In the genomic region with DNA sequence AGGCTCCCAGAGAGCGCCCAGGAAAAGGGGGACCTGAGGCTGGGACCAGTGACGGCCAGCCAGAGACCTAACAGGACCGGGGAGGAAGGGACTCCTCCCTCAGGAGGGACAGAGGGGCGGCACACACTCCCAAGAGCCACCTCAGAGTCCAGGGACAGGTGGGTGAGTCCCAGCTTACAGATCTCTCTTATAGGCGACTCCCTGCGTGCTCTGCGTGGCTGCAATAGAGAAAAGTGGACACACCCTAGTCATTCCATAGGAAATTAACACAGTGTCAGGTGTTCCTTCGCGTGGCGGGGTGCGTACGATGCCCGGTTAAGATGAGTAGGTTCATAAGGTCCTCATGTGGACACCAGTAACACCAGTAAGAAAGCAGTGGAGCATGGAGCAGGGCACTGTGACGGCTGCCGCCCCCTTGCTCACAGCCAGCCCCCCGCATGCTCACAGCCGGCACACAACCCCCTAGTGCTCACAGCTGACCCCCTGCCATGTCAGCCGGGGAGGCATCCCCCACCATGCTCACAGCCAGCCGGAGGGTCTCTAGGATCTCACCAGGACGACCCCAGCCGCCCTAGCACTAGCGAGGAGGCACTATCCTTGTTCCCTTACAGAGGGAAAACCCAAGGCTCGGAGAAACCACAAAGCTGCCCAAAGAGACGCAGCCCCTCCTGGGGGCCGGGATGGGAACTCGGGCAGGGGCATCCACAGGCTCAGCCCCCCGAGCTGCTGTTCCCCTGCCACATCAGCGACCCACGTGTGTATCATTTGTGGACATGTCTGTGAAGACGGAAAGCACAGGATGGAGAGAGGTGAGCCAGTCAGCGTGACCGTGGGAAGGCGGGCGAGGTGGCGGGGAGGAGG, we compare ENCODE assay signal across 19 cellular contexts.
DNase-seq lines count a peak whose midpoint lies in the region; ATAC-seq and TF ChIP-seq lines count a peak whose summit lies in the region.
"Had no signal": no experiment of that assay in that cellular context is flagged by ENCODE, and none has a peak within 500 bp of the region (broad histone marks: within the 10 kb centered on the region; RNA-seq: fewer than 3 reads in every experiment).

No MANE protein-coding gene starts in this region.

- peak in 4 of 5 donors; percentile 3 to 39 (median 13) for DNase-seq in heart left ventricle
- DNase-seq in heart right ventricle = no peak
- peak; percentile 34 for DNase-seq in left lobe of liver (ENCODE audit: low spot score)
- DNase-seq in trophoblast cell = no peak
- no peak for DNase-seq in NCI-H187 treated with DMSO at 0.1 percent for 48 hours (lab: John Stamatoyannopoulos, UW)
- no peak for DNase-seq in activated T-cell treated with anti-CD3 and anti-CD28 coated beads for 4 hours
- no peak for DNase-seq in activated CD4-positive, alpha-beta T cell treated with anti-CD3 and anti-CD28 coated beads for 48 hours
- DNase-seq: activated CD4-positive, alpha-beta T cell treated with anti-CD3 and anti-CD28 coated beads, Interleukin-2, amount 50 U/mL, for 1 hour; activated gamma-delta T cell; amygdala; CD4-positive, CD25-positive, alpha-beta regulatory T cell; dermis blood vessel endothelial cell; HCEC 1CT; NCI-H2171; nucleus accumbens; stimulated activated naive CD8-positive, alpha-beta T cell treated with anti-CD3 and anti-CD28 coated beads, Interleukin-15, amount 100 ng/mL, for 72 hours had no signal

- no peak overlapping the region for H2BK120ac ChIP-seq in trophoblast cell (ENCODE audit: insufficient read depth, low read length, poor library complexity)

- H4K91ac ChIP-seq in trophoblast cell (ENCODE audit: low read depth, low read length) = no peak overlapping the region

- no peak overlapping the region for H3K4me3 ChIP-seq in heart left ventricle
- H3K4me3 ChIP-seq in heart right ventricle = no peak overlapping the region
- peak overlapping the region; percentile 37 for H3K4me3 ChIP-seq in trophoblast cell (ENCODE audit: low read depth, low read length)
- H3K4me3 ChIP-seq: left lung, SJCRH30 had no signal

- no peak overlapping the region for H3K4ac ChIP-seq in trophoblast cell (ENCODE audit: low read depth, low read length)

- no peaks in the 10 kb centered on the region for H3K36me3 ChIP-seq in heart left ventricle
- no peaks in the 10 kb centered on the region for H3K36me3 ChIP-seq in heart right ventricle
- H3K36me3 ChIP-seq in trophoblast cell (ENCODE audit: control insufficient read depth in 1 of 2, insufficient read depth in 2 of 2, low read length in 2 of 2) = no peaks in the 10 kb centered on the region
- H3K36me3 ChIP-seq: left lung, SJCRH30 had no signal

- H3K79me2 ChIP-seq in trophoblast cell (ENCODE audit: control insufficient read depth, insufficient read depth, low read length, poor library complexity) = no peaks in the 10 kb centered on the region

- H3K18ac ChIP-seq in trophoblast cell (ENCODE audit: low read length) = no peak overlapping the region

- H3K27me3 ChIP-seq in heart left ventricle (no peaks in the 10 kb centered on the region), heart right ventricle (no peaks in the 10 kb centered on the region), trophoblast cell (ENCODE audit: insufficient read depth, low read length) (no peaks in the 10 kb centered on the region)
- H3K27me3 ChIP-seq: left lung, SJCRH30 had no signal

- H2AFZ ChIP-seq in trophoblast cell (ENCODE audit: insufficient read depth, low read length, poor library complexity) = no peak overlapping the region

- intact Hi-C loops in heart left ventricle (cut with DNase I) = no loop called here
- intact Hi-C loops in heart right ventricle (cut with DNase I) = no loop called here

- H3K23ac ChIP-seq in trophoblast cell (ENCODE audit: low read length) = no peak overlapping the region

- no peak overlapping the region for H4K8ac ChIP-seq in trophoblast cell (ENCODE audit: low read depth, low read length)

- no peak overlapping the region for H2BK5ac ChIP-seq in trophoblast cell (ENCODE audit: low read depth, low read length, poor library complexity)

- TF ChIP-seq POLR2A in heart left ventricle (IDR thresholded peaks at IDR 0.05) = no peak

- no peak overlapping the region for H3K9ac ChIP-seq in trophoblast cell (ENCODE audit: low read length)

- H3K9me3 ChIP-seq in heart left ventricle = peaks cover 0 to 23% (median 14%) of the 10 kb centered on the region in 12 donors
- peaks cover 0 to 30% (median 17%) of the 10 kb centered on the region in 11 donors for H3K9me3 ChIP-seq in heart right ventricle
- peaks cover 51% of the 10 kb centered on the region for H3K9me3 ChIP-seq in trophoblast cell (ENCODE audit: insufficient read depth, low read depth, low read length)
- H3K9me3 ChIP-seq: SJCRH30 had no signal

- H3K4me1 ChIP-seq in heart left ventricle (no peaks in the 10 kb centered on the region), heart right ventricle (no peaks in the 10 kb centered on the region), trophoblast cell (ENCODE audit: control insufficient read depth in 1 of 2, insufficient read depth in 2 of 2, low read length in 2 of 2) (no peaks in the 10 kb centered on the region)
- H3K4me1 ChIP-seq: left lung, SJCRH30 had no signal

- WGBS in heart left ventricle, 4 donors = 88 to 90% (median 89%) methylated on average over 34 to 35 of the region's 35 CpGs
- 88 to 89% methylated on average over 35 of the region's 35 CpGs for WGBS in heart right ventricle, 2 donors
- WGBS in trophoblast cell (ENCODE audit: extremely low coverage, insufficient coverage, insufficient read length) = no CpG with 5 or more reads among the region's 35 CpGs

- ATAC-seq in heart left ventricle = no peak
- ATAC-seq in heart right ventricle = no peak
- no peak for ATAC-seq in left lobe of liver
- ATAC-seq: left lung; Panc1; stimulated activated naive CD8-positive, alpha-beta T cell treated with anti-CD3 and anti-CD28 coated beads, Interleukin-15, amount 100 ng/mL, for 72 hours had no signal

- no peak overlapping the region for H2AK5ac ChIP-seq in trophoblast cell (ENCODE audit: low read length)

- H3K4me2 ChIP-seq in trophoblast cell (ENCODE audit: low read length) = no peak overlapping the region

- TF ChIP-seq CTCF in heart left ventricle (IDR thresholded peaks at IDR 0.05) (no peak), heart right ventricle (IDR thresholded peaks at IDR 0.05) (no peak)

- no peak overlapping the region for H4K12ac ChIP-seq in trophoblast cell (ENCODE audit: low read depth, low read length)

- H3K14ac ChIP-seq in trophoblast cell (ENCODE audit: low read length) = no peak overlapping the region

- no peak overlapping the region for H2BK12ac ChIP-seq in trophoblast cell (ENCODE audit: low read length)

- no peak overlapping the region for H3K27ac ChIP-seq in heart left ventricle
- no peak overlapping the region for H3K27ac ChIP-seq in heart right ventricle
- no peak overlapping the region for H3K27ac ChIP-seq in trophoblast cell (ENCODE audit: low read depth, low read length)
- H3K27ac ChIP-seq: left lung, SJCRH30 had no signal

- H3K79me1 ChIP-seq in trophoblast cell (ENCODE audit: low read length) = no peaks in the 10 kb centered on the region

Comparison
In these comparisons a context has a peak if more than half of its experiments do, and no peak if none do; other contexts are left out.
1. DNase-seq: peak in heart left ventricle (4 of 5) and left lobe of liver (single experiment); none in heart right ventricle (0 of 2), trophoblast cell (0 of 2), NCI-H187 treated with DMSO at 0.1 percent for 48 hours (single experiment), activated T-cell treated with anti-CD3 and anti-CD28 coated beads for 4 hours (single experiment) and activated CD4-positive, alpha-beta T cell treated with anti-CD3 and anti-CD28 coated beads for 48 hours (single experiment).